14 cellular contexts compared by ENCODE assay signal in genomic region chr14:29442720-29443119, GRCh38.
DNase-seq lines count a peak whose midpoint lies in the region; ATAC-seq and TF ChIP-seq lines count a peak whose summit lies in the region.
"Had no signal": no experiment of that assay in that cellular context is flagged by ENCODE, and none has a peak within 500 bp of the region (broad histone marks: within the 10 kb centered on the region; RNA-seq: fewer than 3 reads in every experiment).

No MANE protein-coding gene starts in this region.

- H3K4me1 Mint-ChIP-seq in progenitor cell of endocrine pancreas (ENCODE audit: low read depth) = peaks cover 6% of the 10 kb centered on the region
- no peaks in the 10 kb centered on the region for H3K4me1 Mint-ChIP-seq in activated T-helper 17 cell treated with anti-CD3 and anti-CD28 coated beads, Interleukin-2, amount 50 U/mL, for 72 hours

- H3K27me3 Mint-ChIP-seq in progenitor cell of endocrine pancreas = peaks cover 11% of the 10 kb centered on the region
- H3K27me3 Mint-ChIP-seq in activated T-helper 17 cell treated with anti-CD3 and anti-CD28 coated beads, Interleukin-2, amount 50 U/mL, for 72 hours = no peaks in the 10 kb centered on the region
- H3K27me3 Mint-ChIP-seq: brain had no signal

- H3K36me3 Mint-ChIP-seq in progenitor cell of endocrine pancreas (ENCODE audit: insufficient read depth) = no peaks in the 10 kb centered on the region
- H3K36me3 Mint-ChIP-seq in activated T-helper 17 cell treated with anti-CD3 and anti-CD28 coated beads, Interleukin-2, amount 50 U/mL, for 72 hours (ENCODE audit: low read depth) = no peaks in the 10 kb centered on the region
- H3K36me3 Mint-ChIP-seq: brain had no signal

- no peak for ATAC-seq in activated T-helper 17 cell treated with anti-CD3 and anti-CD28 coated beads, Interleukin-2, amount 50 U/mL, for 72 hours (replicated peaks)
- ATAC-seq: esophagus mucosa had no signal

- H3K27ac Mint-ChIP-seq in progenitor cell of endocrine pancreas = no peak overlapping the region
- H3K27ac Mint-ChIP-seq in activated T-helper 17 cell treated with anti-CD3 and anti-CD28 coated beads, Interleukin-2, amount 50 U/mL, for 72 hours = no peak overlapping the region

- no peak overlapping the region for H3K4me3 ChIP-seq in astrocyte of the cerebellum (ENCODE audit: low read depth, low read length)
- H3K4me3 ChIP-seq: left ventricle myocardium inferior had no signal

- no peak overlapping the region for H3K4me3 Mint-ChIP-seq in progenitor cell of endocrine pancreas (ENCODE audit: low read depth)
- no peak overlapping the region for H3K4me3 Mint-ChIP-seq in activated T-helper 17 cell treated with anti-CD3 and anti-CD28 coated beads, Interleukin-2, amount 50 U/mL, for 72 hours
- H3K4me3 Mint-ChIP-seq: brain had no signal

- TF ChIP-seq CTCF in astrocyte of the cerebellum (IDR thresholded peaks at IDR 0.05; ENCODE audit: low read depth, low read length, missing control alignments) = no peak
- no peak for TF ChIP-seq CTCF in progenitor cell of endocrine pancreas (IDR thresholded peaks at IDR 0.05; ENCODE audit: unreplicated experiment)

- peak; percentile 31 for DNase-seq in AG08396 (ENCODE audit: low spot score)
- DNase-seq in HT1080 (ENCODE audit: low read depth) = peak; percentile 94
- peak; percentile 13 for DNase-seq in astrocyte of the cerebellum (ENCODE audit: low read depth)
- DNase-seq in iris pigment epithelial cell (ENCODE audit: low read depth) = peak; percentile 80
- DNase-seq in cerebellum (ENCODE audit: low spot score) = no peak
- no peak for DNase-seq in progenitor cell of endocrine pancreas (ENCODE audit: low spot score, unreplicated experiment)
- no peak for DNase-seq in occipital lobe (lab: John Stamatoyannopoulos, UW)
- DNase-seq: left ventricle myocardium inferior; NCI-H2107; stimulated activated CD4-positive, alpha-beta T cell treated with anti-CD3 and anti-CD28 coated beads, Interleukin-4, amount 100 ng/mL, for 24 hours; WERI-Rb-1 had no signal

- no peaks in the 10 kb centered on the region for H3K9me3 Mint-ChIP-seq in progenitor cell of endocrine pancreas (ENCODE audit: low read depth)
- peaks cover 18% of the 10 kb centered on the region for H3K9me3 Mint-ChIP-seq in activated T-helper 17 cell treated with anti-CD3 and anti-CD28 coated beads, Interleukin-2, amount 50 U/mL, for 72 hours

- in situ Hi-C loops in astrocyte of the cerebellum (cut with HindIII; ENCODE audit: low sequenced_read_pairs) = no loop called here

Comparison
In these comparisons a context has a peak if more than half of its experiments do, and no peak if none do; other contexts are left out.
1. DNase-seq: peak in AG08396 (single experiment), HT1080 (single experiment), astrocyte of the cerebellum (single experiment) and iris pigment epithelial cell (single experiment); none in cerebellum (single experiment), progenitor cell of endocrine pancreas (single experiment) and occipital lobe (single experiment).